Comparison of ENCODE assay signal across 9 cellular contexts in genomic region chr3:141366285-141367037, GRCh38. TPM values are rescaled to one million over a fixed set of nuclear protein-coding genes. Genes with fewer than 3 reads are reported as not detected.
DNase-seq lines count a peak whose midpoint lies in the region; ATAC-seq and TF ChIP-seq lines count a peak whose summit lies in the region.
"Had no signal": no experiment of that assay in that cellular context is flagged by ENCODE, and none has a peak within 500 bp of the region (broad histone marks: within the 10 kb centered on the region; RNA-seq: fewer than 3 reads in every experiment).

No MANE protein-coding gene starts in this region.

- H3K9ac ChIP-seq in PC-3 (ENCODE audit: low read length) (peak overlapping the region; percentile 92), endodermal cell (ENCODE audit: extremely low read depth, low read length, poor library complexity, severe bottlenecking) (no peak overlapping the region), neural progenitor cell (no peak overlapping the region)

- no peak for TF ChIP-seq POLR2A in GM18505 (IDR thresholded peaks at IDR 0.05; ENCODE audit: borderline replicate concordance, extremely low read depth, insufficient read depth, insufficient read length)

- peak; percentile 54 for DNase-seq in AG08396 (ENCODE audit: low spot score)
- DNase-seq in PC-3: peak; percentile 73
- no peak for DNase-seq in endodermal cell
- no peak for DNase-seq in neural progenitor cell (ENCODE audit: low spot score)
- DNase-seq: NCI-H1930 had no signal

- peak overlapping the region; percentile 12 for H3K27ac Mint-ChIP-seq in endodermal cell
- H3K27ac Mint-ChIP-seq in neural progenitor cell: peak overlapping the region; percentile 78

- CTCF ChIA-PET in PC-3 (lab: Charles Lee): interaction anchor here (0.6 to 1.2 kb wide), 2 partner anchors 55 to 86 kb away, joined by 3 to 5 read pairs; no protein-coding TSS in a partner anchor

- H3K27me3 ChIP-seq in PC-3 (ENCODE audit: low read length) (no peaks in the 10 kb centered on the region), endodermal cell (ENCODE audit: control insufficient read depth, insufficient read depth, low read length, poor library complexity, severe bottlenecking) (no peaks in the 10 kb centered on the region), neural progenitor cell (no peaks in the 10 kb centered on the region)

- H3K4me2 ChIP-seq in PC-3 (ENCODE audit: low read length): peak overlapping the region; percentile 46
- no peak overlapping the region for H3K4me2 ChIP-seq in neural progenitor cell

- no peaks in the 10 kb centered on the region for H4K20me1 ChIP-seq in PC-3 (ENCODE audit: low read length)
- no peaks in the 10 kb centered on the region for H4K20me1 ChIP-seq in neural progenitor cell (ENCODE audit: low read depth)

- ATAC-seq in PC-3 (peak; percentile 13), GM18858 (IDR thresholded peaks at IDR 0.05; ENCODE audit: unreplicated experiment) (no peak), HG02642 (IDR thresholded peaks at IDR 0.05; ENCODE audit: poor library complexity, unreplicated experiment) (no peak), GM19395 (IDR thresholded peaks at IDR 0.05; ENCODE audit: unreplicated experiment) (no peak), GM18505 (IDR thresholded peaks at IDR 0.05; ENCODE audit: unreplicated experiment) (no peak)

- WGBS in endodermal cell (ENCODE audit: insufficient coverage in 1 of 2, insufficient read length in 1 of 2), 2 experiments: 90 to 100% methylated on average over 1 to 5 of the region's 5 CpGs

- H3F3A ChIP-seq in PC-3 (ENCODE audit: low read length, unreplicated experiment): peaks cover 14% of the 10 kb centered on the region
- peaks cover 5% of the 10 kb centered on the region for H3F3A ChIP-seq in neural progenitor cell (ENCODE audit: low read depth)

- POLR2A ChIA-PET in PC-3 (lab: Charles Lee; ENCODE audit: unreplicated experiment): no interaction called here

- no peak overlapping the region; the same call in 1 of the 2 replicates for H3K4me3 ChIP-seq in PC-3 (ENCODE audit: low read length)
- no peak overlapping the region for H3K4me3 ChIP-seq in endodermal cell (ENCODE audit: low read length)
- H3K4me3 ChIP-seq in neural progenitor cell: no peak overlapping the region

- H3K9me2 ChIP-seq in PC-3 (replicated peaks; ENCODE audit: low read length): no peaks in the 10 kb centered on the region

- H2AFZ ChIP-seq in PC-3 (ENCODE audit: low read length): 0 out of 2 replicates have a peak overlapping the region, but pooled peaks have one; percentile 47
- H2AFZ ChIP-seq in neural progenitor cell (replicated peaks): no peak overlapping the region

- H3K27me3 Mint-ChIP-seq in endodermal cell (ENCODE audit: insufficient read depth): peaks cover 4% of the 10 kb centered on the region
- no peaks in the 10 kb centered on the region for H3K27me3 Mint-ChIP-seq in neural progenitor cell (ENCODE audit: insufficient read depth, low read depth)

- no peak overlapping the region for H3K4me3 Mint-ChIP-seq in endodermal cell
- H3K4me3 Mint-ChIP-seq in neural progenitor cell: no peak overlapping the region

- H3K4me1 ChIP-seq in PC-3 (ENCODE audit: insufficient read depth, low read length) (peaks cover 49% of the 10 kb centered on the region), endodermal cell (ENCODE audit: control insufficient read depth, insufficient read depth, low read length) (peaks cover 2% of the 10 kb centered on the region), neural progenitor cell (peaks cover 4% of the 10 kb centered on the region)

- H3K4me1 Mint-ChIP-seq in endodermal cell (peaks cover 41% of the 10 kb centered on the region), neural progenitor cell (peaks cover 44% of the 10 kb centered on the region)

- H3K79me2 ChIP-seq in PC-3 (ENCODE audit: low read length) (peaks cover 10% of the 10 kb centered on the region), neural progenitor cell (ENCODE audit: low read depth) (no peaks in the 10 kb centered on the region)

- H3K36me3 ChIP-seq in PC-3 (ENCODE audit: low read depth, low read length) (no peaks in the 10 kb centered on the region), endodermal cell (ENCODE audit: control insufficient read depth, insufficient read depth, low read length) (no peaks in the 10 kb centered on the region), neural progenitor cell (no peaks in the 10 kb centered on the region)

- H3K9me3 ChIP-seq in PC-3 (ENCODE audit: low read length): no peaks in the 10 kb centered on the region
- H3K9me3 ChIP-seq in endodermal cell (ENCODE audit: control insufficient read depth, low read length): peaks cover 10% of the 10 kb centered on the region
- H3K9me3 ChIP-seq in neural progenitor cell (ENCODE audit: low read depth): no peaks in the 10 kb centered on the region

- H3K27ac ChIP-seq in PC-3 (ENCODE audit: low read length): peak overlapping the region; percentile 100
- H3K27ac ChIP-seq in endodermal cell (ENCODE audit: low read depth, low read length): no peak overlapping the region
- no peak overlapping the region for H3K27ac ChIP-seq in neural progenitor cell

- H3K36me3 Mint-ChIP-seq in endodermal cell (ENCODE audit: low read depth) (no peaks in the 10 kb centered on the region), neural progenitor cell (peaks cover 7% of the 10 kb centered on the region)

- intact Hi-C loops in PC-3 (cut with micrococcal nuclease): loop anchor here (2.0 to 5.0 kb wide), 2 partner anchors 36 to 54 kb away; no protein-coding TSS in a partner anchor

- TF ChIP-seq CTCF in PC-3 (conservative IDR thresholded peaks at IDR 0.05; ENCODE audit: low read depth, low read length): 0 out of 2 replicates have a peak, but pooled peaks have one; percentile 7
- no peak for TF ChIP-seq CTCF in endodermal cell (conservative IDR thresholded peaks at IDR 0.05)
- no peak for TF ChIP-seq CTCF in neural progenitor cell (IDR thresholded peaks at IDR 0.05)

- BruUV-seq in PC-3 (replicated peaks; lab: Mats Ljungman, UMichigan): no TSS peak

- H3K9me3 Mint-ChIP-seq in endodermal cell (peaks cover 18% of the 10 kb centered on the region), neural progenitor cell (peaks cover 9% of the 10 kb centered on the region)

RNA-seq across cellular contexts. Expression of gene ZBTB38, which starts 1.8 kb away (rescaled TPM):
- total RNA-seq in PC-3 (2014; rRNA removed) (17.0 and 19.6 TPM in 2 replicates), endodermal cell (10 to 100 TPM; 27.3 to 28.2 TPM), neural progenitor cell (ENCODE audit: low replicate concordance) (16.9 and 24.5 TPM in 2 replicates)
- polyA plus RNA-seq in endodermal cell (2013, experiment 1 of 2): 19.0 TPM
- polyA plus RNA-seq in endodermal cell (2013, experiment 2 of 2): 17.6 TPM

Comparison
In these comparisons a context has a peak if more than half of its experiments do, and no peak if none do; other contexts are left out.
1. DNase-seq: peak in AG08396 (single experiment) and PC-3 (single experiment); none in endodermal cell (single experiment) and neural progenitor cell (single experiment).